In genomic region chr4:86098691-86099090, GRCh38 we compare ENCODE assay signal across 26 cellular contexts.
"Had no signal": no experiment of that assay in that cellular context is flagged by ENCODE, and none has a peak within 500 bp of the region (broad histone marks: within the 10 kb centered on the region; RNA-seq: fewer than 3 reads in every experiment).

No MANE protein-coding gene starts in this region.

- H3K27me3 ChIP-seq: ascending aorta, body of pancreas, Peyer's patch had no signal

- ATAC-seq: activated CD4-positive, CD25-positive, alpha-beta regulatory T cell treated with anti-CD3 and anti-CD28 coated beads, Interleukin-2, amount 50 U/mL, for 24 hours; activated CD8-positive, alpha-beta memory T cell treated with anti-CD3 and anti-CD28 coated beads, Interleukin-2, amount 10 ng/mL, durations not matched to agents 7 days and 5 days; activated naive CD4-positive, alpha-beta T cell treated with anti-CD3 and anti-CD28 coated beads, Interleukin-2, amount 50 U/mL, for 72 hours; activated naive CD8-positive, alpha-beta T cell treated with anti-CD3 and anti-CD28 coated beads, Interleukin-2, amount 50 U/mL, for 24 hours; body of pancreas had no signal

- H3K27ac ChIP-seq: ascending aorta, body of pancreas, Peyer's patch had no signal

- H3K4me1 ChIP-seq: ascending aorta, body of pancreas, Peyer's patch had no signal

- FAIRE-seq: bronchial epithelial cell had no signal

- H3K9me3 ChIP-seq: ascending aorta, body of pancreas, Peyer's patch had no signal

- H3K36me3 ChIP-seq: ascending aorta, Peyer's patch had no signal

- H3K4me3 ChIP-seq: ascending aorta, body of pancreas, Peyer's patch had no signal

- DNase-seq: activated CD4-positive, alpha-beta T cell treated with anti-CD3 and anti-CD28 coated beads, Interleukin-2, amount 10 ng/mL, durations not matched to agents 24 days and 14 days; activated CD4-positive, alpha-beta T cell treated with anti-CD3 and anti-CD28 coated beads, Interleukin-2, amount 50 U/mL, for 48 hours; activated CD8-positive, alpha-beta memory T cell treated with anti-CD3 and anti-CD28 coated beads, Interleukin-2, amount 10 ng/mL, durations not matched to agents 7 days and 5 days; activated effector memory CD4-positive, alpha-beta T cell treated with anti-CD3 and anti-CD28 coated beads, Interleukin-2, amount 50 U/mL, for 16 hours; activated naive CD4-positive, alpha-beta T cell treated with Interleukin-2 at 50 U/mL for 16 hours; activated naive CD8-positive, alpha-beta T cell treated with anti-CD3 and anti-CD28 coated beads, Interleukin-2, amount 50 U/mL, for 24 hours; activated T-cell treated with anti-CD3 and anti-CD28 coated beads, Interleukin-2, amount 50 U/mL, for 24 hours; amniotic stem cell; body of pancreas; central memory CD4-positive, alpha-beta T cell; Kasumi-1; NCI-H1092; NCI-H1417; NCI-H1694; NCI-H2029; NCI-H2107; NCI-H2171 treated with DMSO at 0.1 percent for 48 hours; NCI-H226; NCI-H526; NCI-H774; Peyer's patch; SHP77 had no signal
